Comparison of ENCODE assay signal across 12 cellular contexts in genomic region chr9:37920471-37921167, GRCh38. TPM values are rescaled to one million over a fixed set of nuclear protein-coding genes. Genes with fewer than 3 reads are reported as not detected.
A peak's percentile ranks its signal among the peaks of the same experiment; 100 is the strongest.
DNase-seq lines count a peak whose midpoint lies in the region; TF ChIP-seq lines count a peak whose summit lies in the region.
"Had no signal": no experiment of that assay in that cellular context is flagged by ENCODE, and none has a peak within 500 bp of the region (broad histone marks: within the 10 kb centered on the region; RNA-seq: fewer than 3 reads in every experiment).

No MANE protein-coding gene starts in this region.

- peaks cover 5% of the 10 kb centered on the region for H3K36me3 Mint-ChIP-seq in glutamatergic neuron (ENCODE audit: unreplicated experiment)
- no peaks in the 10 kb centered on the region for H3K36me3 Mint-ChIP-seq in type B pancreatic cell

- H3K79me2 ChIP-seq in MM.1S (ENCODE audit: low read length) = no peaks in the 10 kb centered on the region

- no peak overlapping the region for H3K27ac ChIP-seq in MM.1S (ENCODE audit: low read length)
- H3K27ac ChIP-seq: HL-60, prostate gland, SJCRH30 had no signal

- H3K36me3 ChIP-seq in MM.1S (replicated peaks; ENCODE audit: insufficient read depth, low read length) = no peaks in the 10 kb centered on the region
- H3K36me3 ChIP-seq: prostate gland, SJCRH30 had no signal

- no peaks in the 10 kb centered on the region for H3F3A ChIP-seq in MM.1S (ENCODE audit: insufficient read depth, low read length)

- peaks cover 6% of the 10 kb centered on the region for H3K27me3 Mint-ChIP-seq in glutamatergic neuron (ENCODE audit: unreplicated experiment)
- no peaks in the 10 kb centered on the region for H3K27me3 Mint-ChIP-seq in type B pancreatic cell

- H3K4me3 ChIP-seq in MM.1S (ENCODE audit: low read length) = no peak overlapping the region
- H3K4me3 ChIP-seq: prostate gland, SJCRH30 had no signal

- POLR2A ChIA-PET in GM10248 (lab: Yijun Ruan, JAX) = no interaction called here

- peak; percentile 53 for DNase-seq in GM10248 (ENCODE audit: extremely low spot score)
- DNase-seq in GM19240 (ENCODE audit: insufficient read length, low spot score) = peak; percentile 33
- peak; percentile 27 for DNase-seq in MM.1S
- peak; percentile 61 for DNase-seq in glutamatergic neuron
- no peak for DNase-seq in type B pancreatic cell (ENCODE audit: extremely low spot score, unreplicated experiment)
- DNase-seq in activated CD4-positive, CD25-positive, alpha-beta regulatory T cell treated with anti-CD3 and anti-CD28 coated beads, Interleukin-2, amount 50 U/mL, for 72 hours = no peak
- no peak for DNase-seq in NCI-H510A treated with DMSO at 0.1 percent for 48 hours (lab: John Stamatoyannopoulos, UW)
- no peak for DNase-seq in stimulated activated CD4-positive, alpha-beta T cell treated with anti-CD3 and anti-CD28 coated beads, Interleukin-4, amount 100 ng/mL, for 24 hours
- DNase-seq: stimulated activated naive CD4-positive, alpha-beta T cell had no signal

- no peaks in the 10 kb centered on the region for H3K9me2 ChIP-seq in MM.1S (replicated peaks; ENCODE audit: insufficient read depth, low read length)

- no peak overlapping the region for H3K4me2 ChIP-seq in MM.1S (ENCODE audit: low read depth, low read length)

- no peak overlapping the region for H3K9ac ChIP-seq in MM.1S (ENCODE audit: low read length)

- peak overlapping the region; percentile 24 for H2AFZ ChIP-seq in MM.1S (ENCODE audit: low read length)

- no peaks in the 10 kb centered on the region for H4K20me1 ChIP-seq in MM.1S (ENCODE audit: insufficient read depth, low read length)

- peaks cover 46% of the 10 kb centered on the region for H3K4me1 Mint-ChIP-seq in glutamatergic neuron (ENCODE audit: low read depth, unreplicated experiment)
- peaks cover 31% of the 10 kb centered on the region for H3K4me1 Mint-ChIP-seq in type B pancreatic cell (ENCODE audit: unreplicated experiment)

- no peak for TF ChIP-seq CTCF in GM10248 (IDR thresholded peaks at IDR 0.05; ENCODE audit: control extremely low read depth, extremely low read depth, low read depth, missing control alignments)
- TF ChIP-seq CTCF in MM.1S (IDR thresholded peaks at IDR 0.05; ENCODE audit: low read length) = no peak
- TF ChIP-seq CTCF in glutamatergic neuron (IDR thresholded peaks at IDR 0.05; ENCODE audit: partially characterized antibody, unreplicated experiment) = no peak
- no peak for TF ChIP-seq CTCF in type B pancreatic cell (conservative IDR thresholded peaks at IDR 0.05)

- CTCF ChIA-PET in GM10248 (lab: Yijun Ruan, JAX) = interaction anchor here (0.7 to 1.5 kb wide), 4 partner anchors 9 to 169 kb away, joined by 3 to 4 read pairs (median 3); no protein-coding TSS in a partner anchor

- H3K27ac Mint-ChIP-seq in glutamatergic neuron (ENCODE audit: unreplicated experiment) (peak overlapping the region; percentile 70), type B pancreatic cell (no peak overlapping the region)

- peak overlapping the region; percentile 59 for H3K4me3 Mint-ChIP-seq in glutamatergic neuron (ENCODE audit: unreplicated experiment)
- no peak overlapping the region for H3K4me3 Mint-ChIP-seq in type B pancreatic cell

- peaks cover 15% of the 10 kb centered on the region for H3K9me3 Mint-ChIP-seq in glutamatergic neuron (ENCODE audit: unreplicated experiment)
- H3K9me3 Mint-ChIP-seq in type B pancreatic cell = no peaks in the 10 kb centered on the region

- no peaks in the 10 kb centered on the region for H3K9me3 ChIP-seq in MM.1S (replicated peaks; ENCODE audit: insufficient read depth, low read length)
- H3K9me3 ChIP-seq: prostate gland, SJCRH30 had no signal

- peaks cover 10% of the 10 kb centered on the region for H3K4me1 ChIP-seq in MM.1S (ENCODE audit: low read length)
- H3K4me1 ChIP-seq: SJCRH30 had no signal

- H3K27me3 ChIP-seq in MM.1S (replicated peaks; ENCODE audit: insufficient read depth, low read length) = no peaks in the 10 kb centered on the region
- H3K27me3 ChIP-seq: SJCRH30 had no signal

RNA-seq across cellular contexts. Expression of gene SLC25A51, which starts 16.7 kb away (rescaled TPM):
- total RNA-seq in glutamatergic neuron (ENCODE audit: unreplicated experiment) (48.6 TPM), type B pancreatic cell (ENCODE audit: low replicate concordance) (26.9 and 32.5 TPM in 2 replicates)

Comparison
In these comparisons a context has a peak if more than half of its experiments do, and no peak if none do; other contexts are left out.
1. DNase-seq: peak in GM10248 (single experiment), GM19240 (single experiment), MM.1S (single experiment) and glutamatergic neuron (single experiment); none in type B pancreatic cell (single experiment), activated CD4-positive, CD25-positive, alpha-beta regulatory T cell treated with anti-CD3 and anti-CD28 coated beads, Interleukin-2, amount 50 U/mL, for 72 hours (single experiment), NCI-H510A treated with DMSO at 0.1 percent for 48 hours (single experiment) and stimulated activated CD4-positive, alpha-beta T cell treated with anti-CD3 and anti-CD28 coated beads, Interleukin-4, amount 100 ng/mL, for 24 hours (single experiment).